Comparison of ENCODE assay signal across 26 cellular contexts in genomic region chr3:78143000-78143399, GRCh38.
DNase-seq lines count a peak whose midpoint lies in the region; ATAC-seq, FAIRE-seq and TF ChIP-seq lines count a peak whose summit lies in the region.
"Had no signal": no experiment of that assay in that cellular context is flagged by ENCODE, and none has a peak within 500 bp of the region (broad histone marks: within the 10 kb centered on the region; RNA-seq: fewer than 3 reads in every experiment).

No MANE protein-coding gene starts in this region.

- no peak for FAIRE-seq in HepG2 (lab: Jason Lieb, UNC)
- FAIRE-seq: A549, GM12891, RCC 7860 had no signal

- H3K36me3 ChIP-seq in RWPE2 (ENCODE audit: low read depth) (0 out of 2 replicates have a peak, but pooled peaks cover 2% of the 10 kb centered on the region), HepG2 (replicated peaks in 1 of 2; ENCODE audit: control insufficient read depth in 1 of 2, insufficient read depth in 2 of 2, low read length in 2 of 2) (no peaks in the 10 kb centered on the region)
- H3K36me3 ChIP-seq: BLaER1 had no signal

- H3K4me3 ChIP-seq in RWPE2 (ENCODE audit: severe bottlenecking), result no peak overlapping the region
- no peak overlapping the region for H3K4me3 ChIP-seq in retinal pigment epithelial cell (ENCODE audit: low read length)
- no peak overlapping the region for H3K4me3 ChIP-seq in HepG2 (replicated peaks in 1 of 3; ENCODE audit: insufficient read depth in 1 of 3, low read depth in 2 of 3, low read length in 3 of 3)
- H3K4me3 ChIP-seq: A549, BLaER1 had no signal

- H3K9ac ChIP-seq in HepG2 (ENCODE audit: insufficient read depth, low read depth, low read length), result no peak overlapping the region
- H3K9ac ChIP-seq: BLaER1 had no signal

- H3K4me2 ChIP-seq in HepG2 (ENCODE audit: low read depth, low read length), result no peak overlapping the region
- H3K4me2 ChIP-seq: A549, BLaER1 had no signal

- DNase-seq in EH (ENCODE audit: low read depth), result peak; percentile 50
- DNase-seq in RWPE2 (ENCODE audit: low spot score), result no peak
- peak; percentile 38 to 69 for DNase-seq in dermis microvascular lymphatic vessel endothelial cell (ENCODE audit: low read depth in 2 of 2)
- DNase-seq in retinal pigment epithelial cell (ENCODE audit: low read depth), result peak; percentile 18
- no peak for DNase-seq in retina
- no peak for DNase-seq in HepG2 (ENCODE audit: low spot score)
- DNase-seq: Caco-2; CD4-positive, alpha-beta memory T cell; DMS 273 treated with DMSO at 0.1 percent for 48 hours; DMS79 treated with DMSO at 0.1 percent for 48 hours; GOT3; HCEC 1CT; MM.1S; NCI-H1092; NCI-H146; NCI-H2029 treated with DMSO at 0.1 percent for 48 hours; NCI-H524 treated with DMSO at 0.1 percent for 48 hours; NCI-H82; Right ventricle myocardium superior; SW 1271; T-helper 17 cell had no signal

- no peak for ATAC-seq in RWPE2 (ENCODE audit: low read depth)
- no peak for ATAC-seq in GM21390 (IDR thresholded peaks at IDR 0.05; ENCODE audit: unreplicated experiment)
- ATAC-seq in HepG2, result no peak
- ATAC-seq: A549, T-helper 17 cell had no signal

- CTCF ChIA-PET in HepG2 (lab: Yijun Ruan, JAX; ENCODE audit: low intra/inter-chr PET ratio, low total read pairs), result no interaction called here

- H3K4me1 ChIP-seq in RWPE2 (ENCODE audit: insufficient read depth, poor library complexity, severe bottlenecking) (peaks cover 34% of the 10 kb centered on the region), HepG2 (ENCODE audit: insufficient read depth, low read length) (no peaks in the 10 kb centered on the region)
- H3K4me1 ChIP-seq: A549, BLaER1, Caco-2 had no signal

- in situ Hi-C loops in HepG2 (cut with HindIII; ENCODE audit: extremely low pct_ligation_motif_present, low pct_unique_long_range_greater_than_20kb), result no loop called here

- H3K9me3 ChIP-seq in RWPE2 (ENCODE audit: severe bottlenecking), result peaks cover 7% of the 10 kb centered on the region
- no peaks in the 10 kb centered on the region for H3K9me3 ChIP-seq in HepG2 (ENCODE audit: low read length)
- H3K9me3 ChIP-seq: A549, BLaER1, Caco-2 had no signal

- TF ChIP-seq CTCF in RWPE2 (IDR thresholded peaks at IDR 0.05; ENCODE audit: poor library complexity, severe bottlenecking), result no peak
- no peak for TF ChIP-seq CTCF in retinal pigment epithelial cell (conservative IDR thresholded peaks at IDR 0.05; ENCODE audit: low read depth, low read length)
- TF ChIP-seq CTCF in HepG2 (CRISPR knock-in tag; IDR thresholded peaks at IDR 0.05), result no peak

- POLR2A ChIA-PET in HepG2 (lab: Yijun Ruan, JAX), result no interaction called here

- H3K27me3 ChIP-seq in RWPE2 (ENCODE audit: insufficient read depth, poor library complexity, severe bottlenecking) (no peaks in the 10 kb centered on the region), HepG2 (ENCODE audit: control insufficient read depth in 1 of 2, insufficient read depth in 2 of 2, low read length in 2 of 2) (no peaks in the 10 kb centered on the region)
- H3K27me3 ChIP-seq: BLaER1 had no signal

- H4K20me1 ChIP-seq in HepG2 (ENCODE audit: insufficient read depth, low read length), result no peaks in the 10 kb centered on the region
- H4K20me1 ChIP-seq: BLaER1 had no signal

- H3K27ac ChIP-seq in RWPE2 (ENCODE audit: poor library complexity, severe bottlenecking), result peak overlapping the region; percentile 86
- no peak overlapping the region for H3K27ac ChIP-seq in HepG2 (ENCODE audit: extremely low read length, insufficient read depth, low read length)
- H3K27ac ChIP-seq: A549, BLaER1 had no signal

- WGBS in HepG2 (ENCODE audit: low lambda C conversion rate), result 45% methylated on average over 1 of the region's 1 CpG

- no peaks in the 10 kb centered on the region for H3K79me2 ChIP-seq in HepG2 (ENCODE audit: insufficient read depth, low read length)

- H2AFZ ChIP-seq in HepG2 (ENCODE audit: low read length), result no peak overlapping the region

- no peak for TF ChIP-seq RAD21 in HepG2 (CRISPR knock-in tag; IDR thresholded peaks at IDR 0.05)

- no TSS peak for BruUV-seq in HepG2 (replicated peaks; lab: Mats Ljungman, UMichigan)

- intact Hi-C loops in HepG2 (cut with micrococcal nuclease; ENCODE audit: unreplicated experiment), result no loop called here

- no peak for TF ChIP-seq POLR2A in HepG2 (IDR thresholded peaks at IDR 0.05; ENCODE audit: insufficient read depth in 1 of 2, low read depth in 2 of 2, low read length in 2 of 2)

- TF ChIP-seq EP300 in HepG2 (IDR thresholded peaks at IDR 0.05; ENCODE audit: low read depth in 2 of 2, low read length in 2 of 2) (no peak), HepG2 (CRISPR knock-in tag; IDR thresholded peaks at IDR 0.05; ENCODE audit: borderline replicate concordance) (no peak)

TF ChIP-seq in HepG2, 621 proteins besides CTCF, POLR2A, EP300 and RAD21:
- TF ChIP-seq SPEN (CRISPR knock-in tag; IDR thresholded peaks at IDR 0.05; ENCODE audit: low read depth) (no peak), CEBPB (IDR thresholded peaks at IDR 0.05; ENCODE audit: borderline replicate concordance, low read depth, low read length) (no peak), SMAD3 (CRISPR knock-in tag; IDR thresholded peaks at IDR 0.05) (no peak), JUNB (CRISPR knock-in tag; IDR thresholded peaks at IDR 0.05; ENCODE audit: borderline replicate concordance) (no peak), ZNF784 (CRISPR knock-in tag; IDR thresholded peaks at IDR 0.05; ENCODE audit: borderline replicate concordance) (no peak), ADNP (CRISPR knock-in tag; IDR thresholded peaks at IDR 0.05) (no peak), ZNF713 (CRISPR knock-in tag; IDR thresholded peaks at IDR 0.05) (no peak), ZNF580 (CRISPR knock-in tag; IDR thresholded peaks at IDR 0.05; ENCODE audit: borderline replicate concordance, low read depth) (no peak), MIER3 (CRISPR knock-in tag; IDR thresholded peaks at IDR 0.05; ENCODE audit: borderline replicate concordance) (no peak), ZNF235 (CRISPR knock-in tag; IDR thresholded peaks at IDR 0.05; ENCODE audit: borderline replicate concordance) (no peak), NR2C2 (CRISPR knock-in tag; IDR thresholded peaks at IDR 0.05; ENCODE audit: borderline replicate concordance) (no peak), ZNF644 (CRISPR knock-in tag; IDR thresholded peaks at IDR 0.05; ENCODE audit: low read depth) (no peak), SAP130 (CRISPR knock-in tag; IDR thresholded peaks at IDR 0.05; ENCODE audit: low read depth) (no peak), ZNF513 (CRISPR knock-in tag; conservative IDR thresholded peaks at IDR 0.05) (no peak), ZNF543 (CRISPR knock-in tag; IDR thresholded peaks at IDR 0.05) (no peak), GTF3A (CRISPR knock-in tag; conservative IDR thresholded peaks at IDR 0.05) (no peak), NFRKB (IDR thresholded peaks at IDR 0.05) (no peak), CREB3 (CRISPR knock-in tag; IDR thresholded peaks at IDR 0.05) (no peak), GABPB1 (CRISPR knock-in tag; IDR thresholded peaks at IDR 0.05) (no peak), ZFP41 (CRISPR knock-in tag; IDR thresholded peaks at IDR 0.05; ENCODE audit: borderline replicate concordance) (no peak)

Comparison
In these comparisons a context has a peak if more than half of its experiments do, and no peak if none do; other contexts are left out.
1. DNase-seq: peak in EH (single experiment), dermis microvascular lymphatic vessel endothelial cell (2 of 2) and retinal pigment epithelial cell (single experiment); none in RWPE2 (single experiment), retina (single experiment) and HepG2 (single experiment).